Comparison of ENCODE assay signal across 2 cellular contexts in the genomic region with DNA sequence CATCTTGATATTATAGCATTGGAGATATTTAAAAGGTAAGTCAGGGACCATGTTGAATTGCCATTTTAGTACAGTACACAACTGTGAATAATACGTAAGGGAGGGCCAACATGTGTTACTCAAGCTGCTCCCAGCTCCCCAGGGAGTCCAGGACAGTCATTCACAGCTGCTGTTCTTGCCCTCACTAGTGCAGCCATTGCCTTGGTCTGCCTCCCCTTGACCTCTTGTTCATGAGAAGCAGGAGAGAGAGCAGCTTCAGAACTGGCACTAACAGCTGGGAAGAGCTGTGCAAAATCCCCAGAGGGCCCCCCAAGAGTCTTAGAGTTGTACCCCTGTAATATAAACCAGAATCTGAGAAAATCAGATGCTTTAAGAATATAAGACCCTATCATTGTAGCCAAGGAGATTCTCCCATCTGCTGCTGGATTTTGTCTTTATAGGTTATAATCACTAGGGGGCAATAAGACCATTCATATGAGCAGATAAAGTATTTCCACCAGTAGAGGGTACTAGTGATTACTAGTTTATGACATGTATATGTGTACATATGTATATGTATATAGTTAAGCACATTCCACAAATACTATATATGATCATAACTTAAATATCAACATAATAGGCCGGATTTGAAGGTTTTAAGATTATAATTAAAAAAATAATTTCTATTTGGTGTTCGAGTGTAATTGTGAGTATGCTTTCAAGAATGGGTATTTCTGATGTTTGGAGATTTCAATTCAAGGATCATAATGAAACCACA.
TF ChIP-seq lines count a peak whose summit lies in the region.

No MANE protein-coding gene starts in this region.

TF ChIP-seq in HEK293T, 16 proteins besides CTCF, POLR2A, EP300 and RAD21 (continued from another document):
- TF ChIP-seq SUZ12 (IDR thresholded peaks at IDR 0.05) (no peak), FOXK2 (IDR thresholded peaks at IDR 0.05) (no peak), LEF1 (IDR thresholded peaks at IDR 0.05; ENCODE audit: borderline replicate concordance) (no peak), FOXA1 (IDR thresholded peaks at IDR 0.05) (no peak), CTBP1 (IDR thresholded peaks at IDR 0.05; ENCODE audit: borderline replicate concordance) (no peak)

TF ChIP-seq in WTC11, 78 proteins besides CTCF, POLR2A, EP300 and RAD21 (continued from another document):
- TF ChIP-seq, protein P1, sequence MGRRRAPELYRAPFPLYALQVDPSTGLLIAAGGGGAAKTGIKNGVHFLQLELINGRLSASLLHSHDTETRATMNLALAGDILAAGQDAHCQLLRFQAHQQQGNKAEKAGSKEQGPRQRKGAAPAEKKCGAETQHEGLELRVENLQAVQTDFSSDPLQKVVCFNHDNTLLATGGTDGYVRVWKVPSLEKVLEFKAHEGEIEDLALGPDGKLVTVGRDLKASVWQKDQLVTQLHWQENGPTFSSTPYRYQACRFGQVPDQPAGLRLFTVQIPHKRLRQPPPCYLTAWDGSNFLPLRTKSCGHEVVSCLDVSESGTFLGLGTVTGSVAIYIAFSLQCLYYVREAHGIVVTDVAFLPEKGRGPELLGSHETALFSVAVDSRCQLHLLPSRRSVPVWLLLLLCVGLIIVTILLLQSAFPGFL (CRISPR knock-in tag; IDR thresholded peaks at IDR 0.05; ENCODE audit: borderline replicate concordance), result no peak
- TF ChIP-seq FOXK1 (CRISPR knock-in tag; IDR thresholded peaks at IDR 0.05), result no peak
- TF ChIP-seq, protein P2, sequence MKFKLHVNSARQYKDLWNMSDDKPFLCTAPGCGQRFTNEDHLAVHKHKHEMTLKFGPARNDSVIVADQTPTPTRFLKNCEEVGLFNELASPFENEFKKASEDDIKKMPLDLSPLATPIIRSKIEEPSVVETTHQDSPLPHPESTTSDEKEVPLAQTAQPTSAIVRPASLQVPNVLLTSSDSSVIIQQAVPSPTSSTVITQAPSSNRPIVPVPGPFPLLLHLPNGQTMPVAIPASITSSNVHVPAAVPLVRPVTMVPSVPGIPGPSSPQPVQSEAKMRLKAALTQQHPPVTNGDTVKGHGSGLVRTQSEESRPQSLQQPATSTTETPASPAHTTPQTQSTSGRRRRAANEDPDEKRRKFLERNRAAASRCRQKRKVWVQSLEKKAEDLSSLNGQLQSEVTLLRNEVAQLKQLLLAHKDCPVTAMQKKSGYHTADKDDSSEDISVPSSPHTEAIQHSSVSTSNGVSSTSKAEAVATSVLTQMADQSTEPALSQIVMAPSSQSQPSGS (CRISPR knock-in tag; IDR thresholded peaks at IDR 0.05; ENCODE audit: borderline replicate concordance, low read depth), result no peak
TF ChIP-seq in WTC11: peak in this region for 0.
